Comparison of ENCODE assay signal across 25 cellular contexts in genomic region chr14:53236708-53237107, GRCh38.
"Had no signal": no experiment of that assay in that cellular context is flagged by ENCODE, and none has a peak within 500 bp of the region (broad histone marks: within the 10 kb centered on the region; RNA-seq: fewer than 3 reads in every experiment).

No MANE protein-coding gene starts in this region.

- FAIRE-seq: islet of Langerhans, urothelium cell line had no signal

- H3K4me1 ChIP-seq: gastrocnemius medialis, lower lobe of right lung, parathyroid adenoma, sigmoid colon, spleen, tibial nerve, upper lobe of left lung had no signal

- DNase-seq: cerebellar nuclear complex; cortex of kidney; effector CD8-positive, alpha-beta T cell; gastrocnemius medialis; head of caudate nucleus; hippocampal formation; left colon; left ventricle myocardium superior; lower lobe of right lung; naive thymus-derived CD4-positive, alpha-beta T cell; sigmoid colon; spleen; stimulated activated CD4-positive, alpha-beta T cell treated with anti-CD3 and anti-CD28 coated beads, Interleukin-4, amount 100 ng/mL, for 4 hours; stimulated activated naive CD8-positive, alpha-beta T cell treated with anti-CD3 and anti-CD28 coated beads, Interleukin-15, Interleukin-2, amounts not matched to agents 100 U/mL and 50 U/mL, for 24 hours; substantia nigra; upper lobe of left lung had no signal

- H3K9ac ChIP-seq: neural progenitor cell, parathyroid adenoma had no signal

- H3K27me3 ChIP-seq: cardiac muscle cell, gastrocnemius medialis, neural progenitor cell, sigmoid colon, spleen, tibial nerve, upper lobe of left lung had no signal

- H3K4me3 ChIP-seq: cardiac muscle cell, gastrocnemius medialis, lower lobe of right lung, neural progenitor cell, sigmoid colon, skin epidermis, spleen, thoracic aorta, tibial nerve, upper lobe of left lung had no signal

- H3K27ac ChIP-seq: cardiac muscle cell, lower lobe of right lung, neural progenitor cell, parathyroid adenoma, sigmoid colon, spleen, thoracic aorta, tibial nerve, upper lobe of left lung had no signal

- H2AFZ ChIP-seq: neural progenitor cell, parathyroid adenoma had no signal

- H3K4me2 ChIP-seq: neural progenitor cell had no signal

- ATAC-seq: gastrocnemius medialis; left colon; left ventricle myocardium superior; lower lobe of right lung; naive thymus-derived CD4-positive, alpha-beta T cell; stimulated activated memory B cell treated with anti-CD40 and anti-IgM and Interleukin-4, amounts not matched to agents 10 μg/mL and 1 μg/mL and 100 μg/mL, for 72 hours; stimulated activated naive CD8-positive, alpha-beta T cell treated with anti-CD3 and anti-CD28 coated beads, Interleukin-15, Interleukin-2, amounts not matched to agents 100 U/mL and 50 U/mL, for 24 hours had no signal

- H3K36me3 ChIP-seq: cardiac muscle cell, gastrocnemius medialis, lower lobe of right lung, neural progenitor cell, sigmoid colon, spleen, thoracic aorta, tibial nerve, upper lobe of left lung had no signal

- H3K9me3 ChIP-seq: gastrocnemius medialis, lower lobe of right lung, sigmoid colon, thoracic aorta, tibial nerve, upper lobe of left lung had no signal

- H3K79me2 ChIP-seq: parathyroid adenoma had no signal
